13 cellular contexts compared by ENCODE assay signal in the genomic region with DNA sequence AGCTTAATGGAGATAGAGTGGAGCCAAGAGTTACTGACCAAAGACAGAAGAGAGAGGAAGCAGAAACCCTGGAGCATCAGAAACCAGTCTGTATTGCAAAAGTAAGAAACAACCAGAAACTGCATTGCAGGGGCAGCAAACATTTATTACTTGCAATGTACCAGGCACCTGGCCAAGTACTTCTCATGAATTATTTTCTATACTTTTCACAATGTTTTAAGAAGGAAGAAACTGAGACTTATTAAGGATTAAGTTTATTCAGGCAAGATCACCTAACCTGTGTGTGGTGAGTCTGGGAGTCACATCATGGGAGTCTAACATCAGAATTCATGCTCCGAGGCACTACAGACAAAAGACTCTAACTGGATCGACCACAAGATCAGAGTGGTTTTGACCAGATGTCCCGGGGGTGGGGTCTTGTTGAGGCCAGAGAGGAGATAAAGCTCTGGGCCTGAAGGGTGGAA. TPM values are rescaled to one million over a fixed set of nuclear protein-coding genes. Genes with fewer than 3 reads are reported as not detected.
DNase-seq lines count a peak whose midpoint lies in the region; ATAC-seq and TF ChIP-seq lines count a peak whose summit lies in the region.
"Had no signal": no experiment of that assay in that cellular context is flagged by ENCODE, and none has a peak within 500 bp of the region (broad histone marks: within the 10 kb centered on the region; RNA-seq: fewer than 3 reads in every experiment).

No MANE protein-coding gene starts in this region.

- no peak overlapping the region for H3K4me3 Mint-ChIP-seq in neural crest cell
- H3K4me3 Mint-ChIP-seq: activated CD4-positive, alpha-beta T cell treated with anti-CD3 and anti-CD28 coated beads for 36 hours; brain had no signal

- ATAC-seq in upper lobe of right lung (no peak), GM19467 (IDR thresholded peaks at IDR 0.05; ENCODE audit: unreplicated experiment) (no peak)
- ATAC-seq: activated CD4-positive, alpha-beta T cell treated with anti-CD3 and anti-CD28 coated beads for 36 hours; K562 had no signal

- H3K4me1 Mint-ChIP-seq in neural crest cell: peaks cover 50% of the 10 kb centered on the region
- H3K4me1 Mint-ChIP-seq: activated CD4-positive, alpha-beta T cell treated with anti-CD3 and anti-CD28 coated beads for 36 hours had no signal

- H3K9me3 ChIP-seq in upper lobe of right lung: no peaks in the 10 kb centered on the region

- H3K9me3 Mint-ChIP-seq in neural crest cell: no peaks in the 10 kb centered on the region
- H3K9me3 Mint-ChIP-seq: brain had no signal

- intact Hi-C loops in upper lobe of right lung (cut with DNase I): no loop called here

- H3K27me3 ChIP-seq in upper lobe of right lung: no peaks in the 10 kb centered on the region

- peaks cover 15% of the 10 kb centered on the region for H3K36me3 Mint-ChIP-seq in neural crest cell (ENCODE audit: low read depth)

- DNase-seq in Daoy (ENCODE audit: low read depth): peak; percentile 57
- DNase-seq in OCI-M1 (lab: John Stamatoyannopoulos, UW): peak; percentile 66
- DNase-seq in fibroblast of mammary gland (ENCODE audit: low read depth): peak; percentile 61
- DNase-seq in neural crest cell (ENCODE audit: low read depth, low spot score): no peak
- DNase-seq in upper lobe of right lung: no peak
- DNase-seq in NCI-H1092 (lab: John Stamatoyannopoulos, UW): no peak
- DNase-seq in NCI-H2171 (lab: John Stamatoyannopoulos, UW): no peak
- DNase-seq: activated CD4-positive, alpha-beta T cell treated with anti-CD3 and anti-CD28 coated beads for 36 hours; activated T-cell treated with anti-CD3 and anti-CD28 coated beads, Interleukin-2, amount 50 U/mL, for 48 hours; NCI-H2029 treated with DMSO at 0.1 percent for 48 hours had no signal

- peak overlapping the region; percentile 35 for H3K27ac Mint-ChIP-seq in neural crest cell (ENCODE audit: unreplicated experiment)
- H3K27ac Mint-ChIP-seq: activated CD4-positive, alpha-beta T cell treated with anti-CD3 and anti-CD28 coated beads for 36 hours had no signal

- TF ChIP-seq CTCF in fibroblast of mammary gland (conservative IDR thresholded peaks at IDR 0.05; ENCODE audit: control insufficient read depth, insufficient read depth, low read depth, low read length) (no peak), neural crest cell (conservative IDR thresholded peaks at IDR 0.05) (no peak), upper lobe of right lung (IDR thresholded peaks at IDR 0.05) (no peak)

- H3K36me3 ChIP-seq in upper lobe of right lung: no peaks in the 10 kb centered on the region

- H3K27me3 Mint-ChIP-seq in neural crest cell (ENCODE audit: low read depth): no peaks in the 10 kb centered on the region

- no peak overlapping the region for H3K27ac ChIP-seq in upper lobe of right lung

- no peak overlapping the region for H3K4me3 ChIP-seq in fibroblast of mammary gland (ENCODE audit: control insufficient read depth, low read depth, low read length)
- no peak overlapping the region for H3K4me3 ChIP-seq in upper lobe of right lung
- H3K4me3 ChIP-seq: K562 had no signal

- H3K4me1 ChIP-seq in upper lobe of right lung: no peaks in the 10 kb centered on the region

RNA-seq across cellular contexts. Expression of gene TNFRSF19, which starts 47.4 kb away (rescaled TPM):
- total RNA-seq in Daoy (2014; rRNA removed; shearing (Covaris generic)): 4.1 and 4.2 TPM in 2 replicates
- total RNA-seq in neural crest cell (74.8 and 76.1 TPM in 2 replicates), upper lobe of right lung (17.9 TPM)
- total RNA-seq: activated CD4-positive, alpha-beta T cell treated with anti-CD3 and anti-CD28 coated beads for 36 hours had no signal

Comparison
In these comparisons a context has a peak if more than half of its experiments do, and no peak if none do; other contexts are left out.
1. DNase-seq: peak in Daoy (single experiment), OCI-M1 (single experiment) and fibroblast of mammary gland (single experiment); none in neural crest cell (single experiment), upper lobe of right lung (single experiment), NCI-H1092 (single experiment) and NCI-H2171 (single experiment).